In the genomic region with DNA sequence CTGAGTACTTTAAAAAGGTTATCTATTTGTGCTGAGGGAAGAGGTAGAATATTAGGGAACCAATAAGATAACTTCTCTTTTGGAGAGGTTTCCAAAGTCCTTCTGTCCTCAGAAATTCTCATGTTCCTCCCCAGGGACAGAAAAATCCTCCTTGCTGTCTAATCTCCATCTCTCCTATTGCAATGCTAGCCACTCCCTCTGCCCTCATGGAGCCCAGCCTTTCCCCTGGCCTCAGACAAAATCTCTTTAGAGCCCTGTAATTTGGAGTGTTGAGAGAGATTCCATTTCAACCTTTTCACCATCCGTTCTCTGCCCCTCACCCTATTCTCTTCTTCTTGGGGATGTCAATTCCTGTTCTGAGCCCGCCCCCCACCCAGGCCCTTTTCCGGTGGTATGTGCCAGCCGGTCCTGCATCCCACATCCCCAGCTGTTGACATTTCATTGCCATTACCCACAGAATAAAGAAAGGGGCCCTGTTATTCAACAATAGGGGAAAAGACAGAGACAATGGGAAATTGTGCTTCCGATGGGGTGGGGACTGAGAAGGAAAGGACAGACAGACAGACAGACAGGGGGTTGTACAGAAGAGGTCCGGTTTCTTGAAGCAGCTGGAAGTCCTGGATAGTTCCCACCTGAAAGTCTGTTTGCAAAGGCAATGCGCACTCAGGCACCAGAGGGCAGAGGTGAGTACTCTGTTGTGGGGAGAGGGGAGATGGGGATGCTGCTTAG, we compare ENCODE assay signal across 8 cellular contexts. TPM values are rescaled to one million over a fixed set of nuclear protein-coding genes. Genes with fewer than 3 reads are reported as not detected.
DNase-seq lines count a peak whose midpoint lies in the region; ATAC-seq and TF ChIP-seq lines count a peak whose summit lies in the region.

A gene (plus strand): TSS at position 563 of the 729 bp plus-strand sequence. CDS start 4,076 bp downstream, outside the sequence.

- peaks cover 14% of the 10 kb centered on the region for H3K4me1 ChIP-seq in body of pancreas

- 2 to 8% methylated on average over 7 of the region's 7 CpGs for WGBS in body of pancreas, 2 donors

- no peak within 1 kb of the TSS for H3K27ac ChIP-seq in body of pancreas

- H3K27me3 ChIP-seq in body of pancreas: peaks cover 0 to 8% of the 10 kb centered on the region in 2 donors

- H3K4me3 ChIP-seq in body of pancreas: no peak within 1 kb of the TSS

- no peaks in the 10 kb centered on the region for H3K9me3 ChIP-seq in body of pancreas

- H3K36me3 ChIP-seq in body of pancreas (replicated peaks in 1 of 2; ENCODE audit: insufficient read depth in 1 of 2, low read depth in 2 of 2): no peaks in the 10 kb centered on the region

- ATAC-seq in body of pancreas (peak; percentile 51), GM18517 (IDR thresholded peaks at IDR 0.05; ENCODE audit: unreplicated experiment) (no peak), GM18870 (IDR thresholded peaks at IDR 0.05; ENCODE audit: unreplicated experiment) (no peak), HG03108 (IDR thresholded peaks at IDR 0.05; ENCODE audit: unreplicated experiment) (no peak)

- no peak for TF ChIP-seq POLR2A in body of pancreas (IDR thresholded peaks at IDR 0.05)

- DNase-seq in SIG-M5 treated with dmso at 0.1 percent for 504 hours (lab: John Stamatoyannopoulos, UW; ENCODE audit: unreplicated experiment) (peak; percentile 33), SIG-M5 (lab: John Stamatoyannopoulos, UW) (no peak), NCI-H2227 treated with DMSO at 0.1 percent for 48 hours (lab: John Stamatoyannopoulos, UW) (peak; percentile 28), body of pancreas (peak; percentile 25 to 56 (median 36)), nucleus accumbens (lab: John Stamatoyannopoulos, UW) (peak in 44 of 56 donors; percentile 14 to 83 (median 56))

- peak in 6 of 7 experiments; percentile 17 to 52 (median 43) for TF ChIP-seq CTCF in body of pancreas (IDR thresholded peaks at IDR 0.05)

- intact Hi-C loops in body of pancreas (cut with DNase I): no loop called here

RNA-seq across cellular contexts. Expression of the gene that starts here (rescaled TPM):
- total RNA-seq in body of pancreas: not detected

Comparison
In these comparisons a context has a peak if more than half of its experiments do, and no peak if none do; other contexts are left out.
1. Peak in DNase-seq and ATAC-seq in body of pancreas; RNA of the gene not detected or under 1 TPM.